Comparison of ENCODE assay signal across 14 cellular contexts in genomic region chr18:8424917-8425725, GRCh38.
DNase-seq lines count a peak whose midpoint lies in the region; ATAC-seq and TF ChIP-seq lines count a peak whose summit lies in the region.
"Had no signal": no experiment of that assay in that cellular context is flagged by ENCODE, and none has a peak within 500 bp of the region (broad histone marks: within the 10 kb centered on the region; RNA-seq: fewer than 3 reads in every experiment).

No MANE protein-coding gene starts in this region.

- no peak overlapping the region for H3K4me3 ChIP-seq in fibroblast of the aortic adventitia (ENCODE audit: low read depth, low read length)
- H3K4me3 ChIP-seq: A549, spleen had no signal

- H3K27ac Mint-ChIP-seq in HFFc6 = peak overlapping the region; percentile 42
- H3K27ac Mint-ChIP-seq in naive thymus-derived CD8-positive, alpha-beta T cell = no peak overlapping the region
- H3K27ac Mint-ChIP-seq: mesothelial cell of epicardium; stimulated activated effector memory CD8-positive, alpha-beta T cell treated with anti-CD3 and anti-CD28 coated beads, Interleukin-12 subunit alpha, Interleukin-12 subunit beta, amount 100 ng/mL, for 72 hours had no signal

- POLR2A ChIA-PET in naive thymus-derived CD8-positive, alpha-beta T cell (lab: Charles Lee) = no interaction called here

- H3K27me3 Mint-ChIP-seq in HFFc6 (ENCODE audit: insufficient read depth) = peaks cover 17% of the 10 kb centered on the region
- H3K27me3 Mint-ChIP-seq in naive thymus-derived CD8-positive, alpha-beta T cell = peaks cover 0 to 2% (median 0%) of the 10 kb centered on the region in 5 donors

- DNase-seq in A172 (ENCODE audit: low spot score) (peak; percentile 96), HFFc6 (peak; percentile 97), fibroblast of the aortic adventitia (ENCODE audit: low read depth) (peak; percentile 45), occipital lobe (lab: John Stamatoyannopoulos, UW) (no peak)
- no peak for DNase-seq in naive thymus-derived CD8-positive, alpha-beta T cell
- DNase-seq: activated CD4-positive, alpha-beta T cell treated with anti-CD3 and anti-CD28 coated beads, Interleukin-2, amount 50 U/mL, for 4 hours; NCI-H1092; spleen had no signal

- ATAC-seq in SK-N-SH treated with all-trans-retinoic acid at 6 μM for 48 hours (peak; percentile 91), HG03045 (IDR thresholded peaks at IDR 0.05; ENCODE audit: unreplicated experiment) (no peak), HG03457 (IDR thresholded peaks at IDR 0.05; ENCODE audit: unreplicated experiment) (no peak)
- no peak for ATAC-seq in naive thymus-derived CD8-positive, alpha-beta T cell
- ATAC-seq: stimulated activated effector memory CD8-positive, alpha-beta T cell treated with anti-CD3 and anti-CD28 coated beads, Interleukin-12 subunit alpha, Interleukin-12 subunit beta, amount 100 ng/mL, for 72 hours had no signal

- H3K36me3 Mint-ChIP-seq in HFFc6 (ENCODE audit: low read depth) = no peaks in the 10 kb centered on the region
- H3K36me3 Mint-ChIP-seq in naive thymus-derived CD8-positive, alpha-beta T cell = peaks cover 0 to 2% (median 0%) of the 10 kb centered on the region in 3 donors
- H3K36me3 Mint-ChIP-seq: mesothelial cell of epicardium; stimulated activated effector memory CD8-positive, alpha-beta T cell treated with anti-CD3 and anti-CD28 coated beads, Interleukin-12 subunit alpha, Interleukin-12 subunit beta, amount 100 ng/mL, for 72 hours had no signal

- H3K9me3 Mint-ChIP-seq in HFFc6 = no peaks in the 10 kb centered on the region
- peaks cover 0 to 4% (median 0%) of the 10 kb centered on the region in 9 donors for H3K9me3 Mint-ChIP-seq in naive thymus-derived CD8-positive, alpha-beta T cell
- H3K9me3 Mint-ChIP-seq: mesothelial cell of epicardium; stimulated activated effector memory CD8-positive, alpha-beta T cell treated with anti-CD3 and anti-CD28 coated beads, Interleukin-12 subunit alpha, Interleukin-12 subunit beta, amount 100 ng/mL, for 72 hours had no signal

- TF ChIP-seq CTCF in HFFc6 (IDR thresholded peaks at IDR 0.05) (no peak), fibroblast of the aortic adventitia (IDR thresholded peaks at IDR 0.05; ENCODE audit: insufficient read depth, low read length) (no peak)

- H3K4me3 Mint-ChIP-seq in HFFc6 = peak overlapping the region; percentile 48; the same call in 1 of the 2 replicates
- no peak overlapping the region for H3K4me3 Mint-ChIP-seq in naive thymus-derived CD8-positive, alpha-beta T cell
- H3K4me3 Mint-ChIP-seq: mesothelial cell of epicardium; stimulated activated effector memory CD8-positive, alpha-beta T cell treated with anti-CD3 and anti-CD28 coated beads, Interleukin-12 subunit alpha, Interleukin-12 subunit beta, amount 100 ng/mL, for 72 hours had no signal

- peaks cover 31% of the 10 kb centered on the region for H3K4me1 Mint-ChIP-seq in HFFc6 (ENCODE audit: low read depth)
- H3K4me1 Mint-ChIP-seq in naive thymus-derived CD8-positive, alpha-beta T cell = no peaks in the 10 kb centered on the region
- H3K4me1 Mint-ChIP-seq: stimulated activated effector memory CD8-positive, alpha-beta T cell treated with anti-CD3 and anti-CD28 coated beads, Interleukin-12 subunit alpha, Interleukin-12 subunit beta, amount 100 ng/mL, for 72 hours had no signal

TF ChIP-seq in SK-N-SH treated with all-trans-retinoic acid at 6 μM for 48 hours, 23 proteins besides CTCF, POLR2A, EP300 and RAD21:
- 0 out of 2 replicates have a peak, but pooled peaks have one; percentile 34 for TF ChIP-seq TSHZ2 (CRISPR knock-in tag; IDR thresholded peaks at IDR 0.05)
- no peak; the same call in 1 of the 2 replicates for TF ChIP-seq CSRNP3 (CRISPR knock-in tag; IDR thresholded peaks at IDR 0.05)
- peak; percentile 58; the same call in 1 of the 2 replicates for TF ChIP-seq ISL1 (CRISPR knock-in tag; IDR thresholded peaks at IDR 0.05)

Comparison
In these comparisons a context has a peak if more than half of its experiments do, and no peak if none do; other contexts are left out.
1. DNase-seq: peak in A172 (single experiment), HFFc6 (single experiment) and fibroblast of the aortic adventitia (single experiment); none in naive thymus-derived CD8-positive, alpha-beta T cell (0 of 10) and occipital lobe (single experiment).